8 cellular contexts compared by ENCODE assay signal in genomic region chr2:100563407-100564247, GRCh38. TPM values are rescaled to one million over a fixed set of nuclear protein-coding genes. Genes with fewer than 3 reads are reported as not detected.
DNase-seq lines count a peak whose midpoint lies in the region; ATAC-seq, FAIRE-seq and TF ChIP-seq lines count a peak whose summit lies in the region.

No MANE protein-coding gene starts in this region.

- TF ChIP-seq POLR2A in thyroid gland (IDR thresholded peaks at IDR 0.05) = no peak

- no peak for DNase-seq in activated naive CD4-positive, alpha-beta T cell treated with anti-CD3 and anti-CD28 coated beads, Interleukin-2, amount 10 ng/mL, durations not matched to agents 7 days and 5 days
- no peak for DNase-seq in activated naive CD4-positive, alpha-beta T cell treated with anti-CD3 and anti-CD28 coated beads, Interleukin-2, amount 50 U/mL, for 16 hours
- no peak for DNase-seq in astrocyte (ENCODE audit: low read depth)
- peak in 1 of 2 donors; percentile 10 for DNase-seq in thyroid gland
- no peak for DNase-seq in OCI-M2 (lab: John Stamatoyannopoulos, UW; ENCODE audit: unreplicated experiment)
- DNase-seq in AG08395 (ENCODE audit: low spot score) = no peak

- peak overlapping the region; percentile 86 for H3K4me2 ChIP-seq in astrocyte (ENCODE audit: low read length)

- H3K9me3 Mint-ChIP-seq in activated naive CD4-positive, alpha-beta T cell treated with anti-CD3 and anti-CD28 coated beads, Interleukin-2, amount 10 ng/mL, durations not matched to agents 7 days and 5 days = no peaks in the 10 kb centered on the region
- no peaks in the 10 kb centered on the region for H3K9me3 Mint-ChIP-seq in astrocyte (ENCODE audit: unreplicated experiment)

- peak overlapping the region; percentile 96 for H3K9ac ChIP-seq in astrocyte (ENCODE audit: low read length)

- H3K4me1 Mint-ChIP-seq in activated naive CD4-positive, alpha-beta T cell treated with anti-CD3 and anti-CD28 coated beads, Interleukin-2, amount 10 ng/mL, durations not matched to agents 7 days and 5 days = peaks cover 66% of the 10 kb centered on the region
- H3K4me1 Mint-ChIP-seq in astrocyte (ENCODE audit: low read depth, unreplicated experiment) = peaks cover 5% of the 10 kb centered on the region

- peak overlapping the region; percentile 90 for H2AFZ ChIP-seq in astrocyte (ENCODE audit: low read depth, low read length)

- H3K36me3 Mint-ChIP-seq in activated naive CD4-positive, alpha-beta T cell treated with anti-CD3 and anti-CD28 coated beads, Interleukin-2, amount 10 ng/mL, durations not matched to agents 7 days and 5 days = peaks cover 21% of the 10 kb centered on the region
- peaks cover 2% of the 10 kb centered on the region for H3K36me3 Mint-ChIP-seq in astrocyte (ENCODE audit: low read depth, unreplicated experiment)

- CTCF ChIA-PET in activated naive CD4-positive, alpha-beta T cell treated with anti-CD3 and anti-CD28 coated beads, Interleukin-2, amount 10 ng/mL, durations not matched to agents 7 days and 5 days (lab: Charles Lee) = interaction anchor here (1.0 to 1.2 kb wide), 5 partner anchors 8 to 45 kb away, joined by 3 to 4 read pairs (median 3); no protein-coding TSS in a partner anchor

- H3K27me3 Mint-ChIP-seq in activated naive CD4-positive, alpha-beta T cell treated with anti-CD3 and anti-CD28 coated beads, Interleukin-2, amount 10 ng/mL, durations not matched to agents 7 days and 5 days = no peaks in the 10 kb centered on the region
- no peaks in the 10 kb centered on the region for H3K27me3 Mint-ChIP-seq in astrocyte (ENCODE audit: low read depth, unreplicated experiment)

- H3K27ac Mint-ChIP-seq in activated naive CD4-positive, alpha-beta T cell treated with anti-CD3 and anti-CD28 coated beads, Interleukin-2, amount 10 ng/mL, durations not matched to agents 7 days and 5 days = peak overlapping the region; percentile 100
- H3K27ac Mint-ChIP-seq in astrocyte (ENCODE audit: unreplicated experiment) = peak overlapping the region; percentile 91

- ATAC-seq in HG03378 (IDR thresholded peaks at IDR 0.05; ENCODE audit: unreplicated experiment) = peak; percentile 8

- intact Hi-C loops in thyroid gland (cut with DNase I) = no loop called here

- H3K4me3 Mint-ChIP-seq in activated naive CD4-positive, alpha-beta T cell treated with anti-CD3 and anti-CD28 coated beads, Interleukin-2, amount 10 ng/mL, durations not matched to agents 7 days and 5 days = peak overlapping the region; percentile 88
- H3K4me3 Mint-ChIP-seq in astrocyte (ENCODE audit: unreplicated experiment) = peak overlapping the region; percentile 92

- peaks cover 5% of the 10 kb centered on the region for H3K4me1 ChIP-seq in astrocyte (ENCODE audit: insufficient read depth, low read length)
- H3K4me1 ChIP-seq in thyroid gland = peaks cover 11 to 21% of the 10 kb centered on the region in 2 donors

- H4K20me1 ChIP-seq in astrocyte (ENCODE audit: insufficient read depth, low read length) = no peaks in the 10 kb centered on the region

- peak overlapping the region; percentile 89 for H3K27ac ChIP-seq in astrocyte (ENCODE audit: low read depth, low read length)
- H3K27ac ChIP-seq in layer of hippocampus (ENCODE audit: low read depth, low read length) = peak overlapping the region; percentile 92
- peak overlapping the region; percentile 70 to 98 (median 96) for H3K27ac ChIP-seq in thyroid gland

- no peak for FAIRE-seq in astrocyte (lab: Jason Lieb, UNC)

- H3K79me2 ChIP-seq in astrocyte (ENCODE audit: insufficient read depth, low read length) = peaks cover 14% of the 10 kb centered on the region

- H3K9me3 ChIP-seq in astrocyte (ENCODE audit: insufficient read depth, low read depth, low read length) (no peaks in the 10 kb centered on the region), thyroid gland (no peaks in the 10 kb centered on the region)

- TF ChIP-seq CTCF in astrocyte (IDR thresholded peaks at IDR 0.05; ENCODE audit: insufficient read depth, low read depth, low read length) (no peak), thyroid gland (IDR thresholded peaks at IDR 0.05) (no peak)

- H3K27me3 ChIP-seq in astrocyte (ENCODE audit: insufficient read depth, low read length) = no peaks in the 10 kb centered on the region
- H3K27me3 ChIP-seq in layer of hippocampus (ENCODE audit: control insufficient read depth, insufficient read depth, low read length) = no peaks in the 10 kb centered on the region
- H3K27me3 ChIP-seq in thyroid gland = no peaks in the 10 kb centered on the region

- 20 to 25% methylated on average over 24 of the region's 24 CpGs for WGBS in thyroid gland, 2 donors

- H3K36me3 ChIP-seq in astrocyte (ENCODE audit: insufficient read depth, low read length) = peaks cover 13% of the 10 kb centered on the region
- no peaks in the 10 kb centered on the region for H3K36me3 ChIP-seq in thyroid gland

- peak overlapping the region; percentile 87 for H3K4me3 ChIP-seq in astrocyte (ENCODE audit: insufficient read depth, low read depth, low read length)
- peak overlapping the region; percentile 43 to 63 (median 47) for H3K4me3 ChIP-seq in thyroid gland (replicated peaks in 1 of 3)

RNA-seq across cellular contexts. Expression of gene PDCL3, which starts 0.8 kb away (rescaled TPM):
- total RNA-seq in astrocyte (35.4 and 35.5 TPM in 2 replicates), thyroid gland (10 to 100 TPM in 2 of 4 donors, 1 to 10 TPM in 2; 6.6 to 13.3 (median 10.7) TPM)
